Comparison of ENCODE assay signal across 18 cellular contexts in the genomic region with DNA sequence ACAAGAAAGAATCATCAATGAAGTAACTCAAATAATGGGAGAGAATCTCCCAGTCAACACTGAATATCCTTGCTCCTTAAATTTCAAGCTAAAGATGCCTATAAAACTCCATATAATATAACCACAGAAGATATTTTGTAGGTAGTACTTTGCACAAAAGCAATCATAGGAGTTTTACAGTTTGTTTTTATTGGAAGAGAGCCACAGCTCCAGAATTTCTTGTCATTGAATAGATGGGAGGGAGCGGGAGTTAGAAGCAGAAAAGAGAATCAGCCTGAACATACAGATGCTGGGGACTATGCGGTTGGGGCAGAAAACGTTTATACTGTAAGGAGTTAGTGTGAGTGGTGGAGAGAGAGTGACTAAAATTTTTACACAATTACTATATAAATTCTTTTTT. TPM values are rescaled to one million over a fixed set of nuclear protein-coding genes. Genes with fewer than 3 reads are reported as not detected.
DNase-seq lines count a peak whose midpoint lies in the region; ATAC-seq, FAIRE-seq and TF ChIP-seq lines count a peak whose summit lies in the region.
"Had no signal": no experiment of that assay in that cellular context is flagged by ENCODE, and none has a peak within 500 bp of the region (broad histone marks: within the 10 kb centered on the region; RNA-seq: fewer than 3 reads in every experiment).

No MANE protein-coding gene starts in this region.

- no peak for FAIRE-seq in endothelial cell of umbilical vein (lab: Jason Lieb, UNC)
- FAIRE-seq: A204.1, GM12878, HTR-8/SVneo had no signal

- no peaks in the 10 kb centered on the region for H3K9me3 ChIP-seq in IMR-90 (ENCODE audit: control insufficient read depth, insufficient read depth, low read length)
- H3K9me3 ChIP-seq in PC-3 (ENCODE audit: low read length): no peaks in the 10 kb centered on the region
- no peaks in the 10 kb centered on the region for H3K9me3 ChIP-seq in endothelial cell of umbilical vein (replicated peaks; ENCODE audit: control insufficient read depth, insufficient read depth, low read length)
- H3K9me3 ChIP-seq in mucosa of descending colon: no peaks in the 10 kb centered on the region
- H3K9me3 ChIP-seq: HAP-1 had no signal

- no peak overlapping the region for H2AK5ac ChIP-seq in IMR-90 (ENCODE audit: low read depth, low read length)

- H2BK15ac ChIP-seq in IMR-90 (ENCODE audit: low read depth, low read length): no peak overlapping the region

- no TSS peak for BruUV-seq in IMR-90 (replicated peaks; lab: Mats Ljungman, UMichigan)
- BruUV-seq in PC-3 (replicated peaks; lab: Mats Ljungman, UMichigan): no TSS peak
- BruUV-seq in endothelial cell of umbilical vein (replicated peaks; lab: Mats Ljungman, UMichigan): no TSS peak

- POLR2A ChIA-PET in IMR-90 (lab: Charles Lee; ENCODE audit: unreplicated experiment) (no interaction called here), PC-3 (lab: Charles Lee; ENCODE audit: unreplicated experiment) (no interaction called here), endothelial cell of umbilical vein (lab: Charles Lee) (no interaction called here)

- H3K56ac ChIP-seq in IMR-90 (ENCODE audit: extremely low read depth, insufficient read depth, low read length): no peak overlapping the region

- TF ChIP-seq CTCF in IMR-90 (conservative IDR thresholded peaks at IDR 0.05; ENCODE audit: low read depth, low read length): no peak
- no peak for TF ChIP-seq CTCF in PC-3 (conservative IDR thresholded peaks at IDR 0.05; ENCODE audit: low read depth, low read length)
- no peak for TF ChIP-seq CTCF in endothelial cell of umbilical vein (IDR thresholded peaks at IDR 0.05; ENCODE audit: extremely low read depth in 1 of 2, insufficient read depth in 1 of 2, low read depth in 1 of 2, low read length in 2 of 2)
- TF ChIP-seq CTCF in mucosa of descending colon (IDR thresholded peaks at IDR 0.05): no peak

- H3K27me3 ChIP-seq in IMR-90 (ENCODE audit: control insufficient read depth, insufficient read depth, low read length) (no peaks in the 10 kb centered on the region), PC-3 (ENCODE audit: low read length) (no peaks in the 10 kb centered on the region), endothelial cell of umbilical vein (ENCODE audit: control insufficient read depth in 2 of 2, insufficient read depth in 2 of 2, low read length in 2 of 2) (no peaks in the 10 kb centered on the region)
- H3K27me3 ChIP-seq: BLaER1 had no signal

- H3K4me1 ChIP-seq in IMR-90 (ENCODE audit: control insufficient read depth, insufficient read depth, low read length) (no peaks in the 10 kb centered on the region), PC-3 (ENCODE audit: insufficient read depth, low read length) (no peaks in the 10 kb centered on the region), endothelial cell of umbilical vein (ENCODE audit: control insufficient read depth, extremely low read depth, insufficient read depth, low read length) (no peaks in the 10 kb centered on the region), mucosa of descending colon (ENCODE audit: low read depth) (peaks cover 7% of the 10 kb centered on the region)
- H3K4me1 ChIP-seq: BLaER1 had no signal

- H3K4ac ChIP-seq in IMR-90 (ENCODE audit: low read depth, low read length): no peak overlapping the region

- TF ChIP-seq POLR2A in IMR-90 (IDR thresholded peaks at IDR 0.05; ENCODE audit: low read depth, low read length) (no peak), endothelial cell of umbilical vein (IDR thresholded peaks at IDR 0.05; ENCODE audit: low read depth, low read length) (no peak)

- WGBS in IMR-90 (ENCODE audit: extremely low coverage in 2 of 2, insufficient read length in 1 of 2), 2 experiments: no CpG with 5 or more reads among the region's 3 CpGs

- no peak overlapping the region for H3K9ac ChIP-seq in IMR-90 (ENCODE audit: low read depth, low read length)
- no peak overlapping the region for H3K9ac ChIP-seq in PC-3 (ENCODE audit: low read length)
- H3K9ac ChIP-seq in endothelial cell of umbilical vein (replicated peaks; ENCODE audit: extremely low read depth, insufficient read depth, low read length): no peak overlapping the region
- H3K9ac ChIP-seq: BLaER1 had no signal

- H2AFZ ChIP-seq in IMR-90 (replicated peaks; ENCODE audit: low read length, poor library complexity) (no peak overlapping the region), PC-3 (ENCODE audit: low read length) (no peak overlapping the region), endothelial cell of umbilical vein (ENCODE audit: low read depth, low read length) (no peak overlapping the region)

- H4K20me1 ChIP-seq in IMR-90 (ENCODE audit: insufficient read depth, low read length) (no peaks in the 10 kb centered on the region), PC-3 (ENCODE audit: low read length) (no peaks in the 10 kb centered on the region), endothelial cell of umbilical vein (replicated peaks; ENCODE audit: control insufficient read depth, extremely low read depth, insufficient read depth, low read length) (no peaks in the 10 kb centered on the region)
- H4K20me1 ChIP-seq: BLaER1 had no signal

- no peak overlapping the region for H4K8ac ChIP-seq in IMR-90 (ENCODE audit: low read depth in 2 of 2, low read length in 2 of 2)

- H3F3A ChIP-seq in PC-3 (ENCODE audit: low read length, unreplicated experiment): no peaks in the 10 kb centered on the region

- no peak overlapping the region for H3K18ac ChIP-seq in IMR-90 (ENCODE audit: low read depth, low read length)

- H3K9me1 ChIP-seq in IMR-90 (ENCODE audit: insufficient read depth, low read length): no peaks in the 10 kb centered on the region
- H3K9me1 ChIP-seq in endothelial cell of umbilical vein (replicated peaks; ENCODE audit: control insufficient read depth, extremely low read depth, insufficient read depth, low read length): no peaks in the 10 kb centered on the region

- DNase-seq in IMR-90: peak; percentile 15
- no peak for DNase-seq in PC-3
- peak; percentile 20 for DNase-seq in endothelial cell of umbilical vein (ENCODE audit: low read depth, low spot score)
- DNase-seq in mucosa of descending colon: peak in 1 of 3 donors; percentile 34
- DNase-seq in NCI-H524 treated with DMSO at 0.1 percent for 48 hours (lab: John Stamatoyannopoulos, UW): no peak
- no peak for DNase-seq in ACHN
- DNase-seq: AML-193; CD4-positive, alpha-beta memory T cell; DMS53; DND-41; EL; KG1 had no signal

- ATAC-seq in IMR-90 (ENCODE audit: low read depth): no peak
- ATAC-seq in PC-3: peak; percentile 64
- peak; percentile 80 for ATAC-seq in mucosa of descending colon
- ATAC-seq in HG02981 (IDR thresholded peaks at IDR 0.05; ENCODE audit: unreplicated experiment): no peak
- ATAC-seq: GM12878 had no signal

- H3K14ac ChIP-seq in IMR-90 (replicated peaks; ENCODE audit: low read depth, low read length): no peak overlapping the region

- no peak overlapping the region for H4K91ac ChIP-seq in IMR-90 (ENCODE audit: insufficient read depth, low read depth, low read length)

- H3K79me1 ChIP-seq in IMR-90 (ENCODE audit: low read depth in 1 of 2, low read length in 2 of 2): no peaks in the 10 kb centered on the region

- H3K36me3 ChIP-seq in IMR-90 (ENCODE audit: control insufficient read depth, insufficient read depth, low read length): no peaks in the 10 kb centered on the region
- H3K36me3 ChIP-seq in PC-3 (ENCODE audit: low read depth, low read length): no peaks in the 10 kb centered on the region
- no peaks in the 10 kb centered on the region for H3K36me3 ChIP-seq in endothelial cell of umbilical vein (ENCODE audit: control insufficient read depth in 2 of 2, extremely low read depth in 1 of 2, insufficient read depth in 2 of 2, low read length in 2 of 2)
- H3K36me3 ChIP-seq in mucosa of descending colon (ENCODE audit: low read depth): no peaks in the 10 kb centered on the region
- H3K36me3 ChIP-seq: HAP-1 had no signal

- CTCF ChIA-PET in IMR-90 (lab: Yijun Ruan, JAX) (interaction anchor here (0.6 kb wide), 1 partner anchor 60 kb away, joined by 5 read pairs; no protein-coding TSS in a partner anchor), PC-3 (lab: Charles Lee) (no interaction called here), endothelial cell of umbilical vein (lab: Charles Lee) (interaction anchor here (1.3 kb wide), 1 partner anchor 11 kb away, joined by 3 read pairs; no protein-coding TSS in a partner anchor)

- no peaks in the 10 kb centered on the region for H3K9me2 ChIP-seq in PC-3 (replicated peaks; ENCODE audit: low read length)

- no peak overlapping the region for H3K4me2 ChIP-seq in IMR-90 (ENCODE audit: low read depth, low read length)
- H3K4me2 ChIP-seq in PC-3 (ENCODE audit: low read length): no peak overlapping the region
- H3K4me2 ChIP-seq in endothelial cell of umbilical vein (ENCODE audit: insufficient read depth, low read length): no peak overlapping the region
- H3K4me2 ChIP-seq: BLaER1 had no signal

- H3K23ac ChIP-seq in IMR-90 (ENCODE audit: low read depth, low read length): no peak overlapping the region

- H2BK5ac ChIP-seq in IMR-90 (ENCODE audit: low read depth, low read length, poor library complexity, severe bottlenecking): no peak overlapping the region

- dilution Hi-C loops in IMR-90 (cut with HindIII; ENCODE audit: low sequenced_read_pairs, unreplicated experiment): no loop called here
- dilution Hi-C loops in endothelial cell of umbilical vein (cut with MboI; ENCODE audit: extremely low pct_ligation_motif_present, low sequenced_read_pairs): no loop called here

- no peak overlapping the region for H2BK20ac ChIP-seq in IMR-90 (ENCODE audit: low read depth, low read length)

- no peak overlapping the region for H2AK9ac ChIP-seq in IMR-90 (replicated peaks; ENCODE audit: low read depth, low read length, poor library complexity)

- H3K4me3 ChIP-seq in IMR-90 (ENCODE audit: insufficient read depth, low read depth, low read length) (no peak overlapping the region), PC-3 (ENCODE audit: low read length) (no peak overlapping the region), endothelial cell of umbilical vein (replicated peaks in 1 of 3; ENCODE audit: insufficient read depth in 1 of 3, low read depth in 1 of 3, low read length in 3 of 3) (no peak overlapping the region), mucosa of descending colon (no peak overlapping the region)
- H3K4me3 ChIP-seq: BLaER1, GM12878, HAP-1 had no signal

- in situ Hi-C loops in IMR-90 (cut with MboI; ENCODE audit: low sequenced_read_pairs): no loop called here
- in situ Hi-C loops in ACHN (cut with HindIII; ENCODE audit: low pct_ligation_motif_present, low pct_unique_long_range_greater_than_20kb, low sequenced_read_pairs): no loop called here

- no peak overlapping the region for H4K5ac ChIP-seq in IMR-90 (ENCODE audit: low read depth, low read length)

- H3K27ac ChIP-seq in IMR-90 (ENCODE audit: insufficient read depth, low read length) (no peak overlapping the region), PC-3 (ENCODE audit: low read length) (no peak overlapping the region), endothelial cell of umbilical vein (ENCODE audit: insufficient read depth, low read depth, low read length) (no peak overlapping the region)
- H3K27ac ChIP-seq: BLaER1 had no signal

- H3K79me2 ChIP-seq in PC-3 (ENCODE audit: low read length) (no peaks in the 10 kb centered on the region), endothelial cell of umbilical vein (ENCODE audit: control insufficient read depth, insufficient read depth, low read length) (no peaks in the 10 kb centered on the region)

- no peak for TF ChIP-seq RAD21 in IMR-90 (IDR thresholded peaks at IDR 0.05; ENCODE audit: low read length)

- no peak overlapping the region for H2BK120ac ChIP-seq in IMR-90 (ENCODE audit: low read depth, low read length)

- intact Hi-C loops in IMR-90 (cut with micrococcal nuclease) (no loop called here), PC-3 (cut with micrococcal nuclease) (no loop called here), endothelial cell of umbilical vein (cut with micrococcal nuclease) (no loop called here), mucosa of descending colon (cut with DNase I, micrococcal nuclease) (no loop called here)

RNA-seq across cellular contexts. Expression of a gene that starts 18.3 kb away (rescaled TPM):
- total RNA-seq in IMR-90 (2012; rRNA removed): 145 and 194 TPM in 2 replicates
- 54.3 and 57.6 TPM in 2 replicates for polyA plus RNA-seq in IMR-90 (2012; rRNA removed)
- polyA plus RNA-seq in IMR-90 (2012; cell fraction: cytosol; rRNA removed): 20.5 and 29.9 TPM in 2 replicates
- 27.3 and 57.4 TPM in 2 replicates for polyA plus RNA-seq in IMR-90 (2012; cell fraction: nucleus; rRNA removed; ENCODE audit: low replicate concordance)
- total RNA-seq in PC-3 (2014; rRNA removed): 19.7 and 42.8 TPM in 2 replicates
- 79.3 and 82.8 TPM in 2 replicates for total RNA-seq in endothelial cell of umbilical vein
- 63.5 and 65.9 TPM in 2 replicates for polyA plus RNA-seq in endothelial cell of umbilical vein
- polyA plus RNA-seq in endothelial cell of umbilical vein (2011; cell fraction: cytosol; rRNA removed): 51.6 and 66.6 TPM in 2 replicates
- polyA plus RNA-seq in endothelial cell of umbilical vein (2011; cell fraction: nucleus; rRNA removed): 49.7 and 65.1 TPM in 2 replicates
- polyA plus RNA-seq in endothelial cell of umbilical vein (2012): 49.2 and 64.4 TPM in 2 replicates
- polyA minus RNA-seq in endothelial cell of umbilical vein: 170 and 181 TPM in 2 replicates
- 44.9 TPM for polyA minus RNA-seq in endothelial cell of umbilical vein (2011; cell fraction: cytosol; rRNA and poly(A)+ RNA removed)
- 80.7 and 81.5 TPM in 2 replicates for polyA minus RNA-seq in endothelial cell of umbilical vein (2011; cell fraction: nucleus; rRNA and poly(A)+ RNA removed)
- 100 to 1,000 TPM in 1 of 3 donors, 10 to 100 TPM in 2; 78.7 to 131 (median 93.1) TPM for total RNA-seq in mucosa of descending colon

RNA-seq across cellular contexts. Expression of a gene that starts 43.9 kb away (rescaled TPM):
- 5.2 and 6.4 TPM in 2 replicates for total RNA-seq in IMR-90 (2012; rRNA removed)
- 7.7 and 8.4 TPM in 2 replicates for polyA plus RNA-seq in IMR-90 (2012; rRNA removed)
- 3.4 and 4.4 TPM in 2 replicates for polyA plus RNA-seq in IMR-90 (2012; cell fraction: cytosol; rRNA removed)
- 1.1 and 3.5 TPM in 2 replicates for polyA plus RNA-seq in IMR-90 (2012; cell fraction: nucleus; rRNA removed; ENCODE audit: low replicate concordance)
- 1.7 and 4.4 TPM in 2 replicates for total RNA-seq in PC-3 (2014; rRNA removed)
- 6.0 and 7.6 TPM in 2 replicates for total RNA-seq in endothelial cell of umbilical vein
- 3.0 and 3.6 TPM in 2 replicates for polyA plus RNA-seq in endothelial cell of umbilical vein
- 4.9 and 5.2 TPM in 2 replicates for polyA plus RNA-seq in endothelial cell of umbilical vein (2011; cell fraction: cytosol; rRNA removed)
- polyA plus RNA-seq in endothelial cell of umbilical vein (2011; cell fraction: nucleus; rRNA removed): 3.0 and 3.7 TPM in 2 replicates
- polyA plus RNA-seq in endothelial cell of umbilical vein (2012): 3.7 and 7.0 TPM in 2 replicates
- polyA minus RNA-seq in endothelial cell of umbilical vein: 3.7 and 6.3 TPM in 2 replicates
- polyA minus RNA-seq in endothelial cell of umbilical vein (2011; cell fraction: cytosol; rRNA and poly(A)+ RNA removed): 1.9 TPM
- 8.8 and 11.1 TPM in 2 replicates for polyA minus RNA-seq in endothelial cell of umbilical vein (2011; cell fraction: nucleus; rRNA and poly(A)+ RNA removed)
- total RNA-seq in mucosa of descending colon: 10 to 100 TPM in 2 of 3 donors, 1 to 10 TPM in 1; 5.3 to 11.5 (median 11.3) TPM

Comparison
In these comparisons a context has a peak if more than half of its experiments do, and no peak if none do; other contexts are left out.
1. ATAC-seq: peak in PC-3 (single experiment) and mucosa of descending colon (single experiment); none in IMR-90 (single experiment) and HG02981 (single experiment).
2. DNase-seq: peak in IMR-90 (single experiment) and endothelial cell of umbilical vein (single experiment); none in PC-3 (single experiment), NCI-H524 treated with DMSO at 0.1 percent for 48 hours (single experiment) and ACHN (single experiment).